ENCODE assay signal across 29 cellular contexts in the genomic region with DNA sequence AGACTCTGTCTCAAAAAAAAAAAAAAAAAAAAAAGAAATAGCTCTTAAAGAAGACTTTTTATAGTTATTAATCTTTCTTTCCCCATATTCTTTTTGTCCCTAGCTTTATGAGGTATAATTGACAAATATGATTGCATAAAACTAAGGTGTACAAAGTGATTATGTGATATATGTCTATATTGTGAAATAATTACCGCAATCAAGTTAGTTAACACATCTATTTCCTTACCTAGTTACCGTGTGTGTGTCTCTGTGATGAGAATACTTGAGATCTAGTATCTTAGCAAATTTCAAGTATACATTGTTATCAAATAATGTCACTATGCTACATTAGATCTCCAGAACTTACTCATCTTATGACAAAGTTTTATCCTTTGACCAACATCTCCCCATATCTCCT.
"Had no signal": no experiment of that assay in that cellular context is flagged by ENCODE, and none has a peak within 500 bp of the region (broad histone marks: within the 10 kb centered on the region; RNA-seq: fewer than 3 reads in every experiment).

No MANE protein-coding gene starts in this region.

- ATAC-seq: effector memory CD8-positive, alpha-beta T cell; esophagus mucosa; foreskin keratinocyte; gastrocnemius medialis; gastroesophageal sphincter; heart left ventricle; heart right ventricle had no signal

- H3K4me3 Mint-ChIP-seq: dendritic cell treated with granulocyte-macrophage colony-stimulating factor and Interleukin-4, amounts not matched to agents 40 ng/mL and 50 ng/mL, for 4 days; effector memory CD8-positive, alpha-beta T cell; endodermal cell had no signal

- H3K27me3 Mint-ChIP-seq: dendritic cell treated with granulocyte-macrophage colony-stimulating factor and Interleukin-4, amounts not matched to agents 40 ng/mL and 50 ng/mL, for 4 days had no signal

- H3K27me3 ChIP-seq: colonic mucosa, dorsolateral prefrontal cortex, esophagus muscularis mucosa, esophagus squamous epithelium, foreskin keratinocyte, gastrocnemius medialis, gastroesophageal sphincter, heart left ventricle, heart right ventricle had no signal

- H3K4me3 ChIP-seq: colonic mucosa, coronary artery, dorsolateral prefrontal cortex, esophagus muscularis mucosa, esophagus squamous epithelium, gastrocnemius medialis, gastroesophageal sphincter, heart left ventricle, heart right ventricle had no signal

- H3K27ac Mint-ChIP-seq: dendritic cell treated with granulocyte-macrophage colony-stimulating factor and Interleukin-4, amounts not matched to agents 40 ng/mL and 50 ng/mL, for 4 days; effector memory CD8-positive, alpha-beta T cell; endodermal cell had no signal

- H3K9me3 ChIP-seq: colonic mucosa, esophagus squamous epithelium, gastrocnemius medialis had no signal

- H3K4me1 ChIP-seq: colonic mucosa, esophagus muscularis mucosa, esophagus squamous epithelium, foreskin keratinocyte, gastrocnemius medialis, gastroesophageal sphincter, heart left ventricle, heart right ventricle had no signal

- H3K36me3 ChIP-seq: colonic mucosa, esophagus squamous epithelium, gastrocnemius medialis, heart left ventricle, heart right ventricle had no signal

- H3K4me1 Mint-ChIP-seq: endodermal cell had no signal

- FAIRE-seq: colon, endometrium, endothelial cell of umbilical vein, frontal cortex had no signal

- H3K27ac ChIP-seq: colonic mucosa, coronary artery, dorsolateral prefrontal cortex, epithelial cell of prostate, esophagus muscularis mucosa, esophagus squamous epithelium, foreskin keratinocyte, gastrocnemius medialis, gastroesophageal sphincter, heart left ventricle, heart right ventricle had no signal

- DNase-seq: colonic mucosa; cortex of kidney; dermis blood vessel endothelial cell; dorsolateral prefrontal cortex; effector CD4-positive, alpha-beta T cell; effector CD8-positive, alpha-beta T cell; effector memory CD4-positive, alpha-beta T cell; effector memory CD8-positive, alpha-beta T cell; endodermal cell; erythroblast; esophagus squamous epithelium; foreskin fibroblast; foreskin keratinocyte; foreskin melanocyte; gastrocnemius medialis; glutamatergic neuron; head of caudate nucleus; heart left ventricle; heart right ventricle had no signal
